In the genomic region with DNA sequence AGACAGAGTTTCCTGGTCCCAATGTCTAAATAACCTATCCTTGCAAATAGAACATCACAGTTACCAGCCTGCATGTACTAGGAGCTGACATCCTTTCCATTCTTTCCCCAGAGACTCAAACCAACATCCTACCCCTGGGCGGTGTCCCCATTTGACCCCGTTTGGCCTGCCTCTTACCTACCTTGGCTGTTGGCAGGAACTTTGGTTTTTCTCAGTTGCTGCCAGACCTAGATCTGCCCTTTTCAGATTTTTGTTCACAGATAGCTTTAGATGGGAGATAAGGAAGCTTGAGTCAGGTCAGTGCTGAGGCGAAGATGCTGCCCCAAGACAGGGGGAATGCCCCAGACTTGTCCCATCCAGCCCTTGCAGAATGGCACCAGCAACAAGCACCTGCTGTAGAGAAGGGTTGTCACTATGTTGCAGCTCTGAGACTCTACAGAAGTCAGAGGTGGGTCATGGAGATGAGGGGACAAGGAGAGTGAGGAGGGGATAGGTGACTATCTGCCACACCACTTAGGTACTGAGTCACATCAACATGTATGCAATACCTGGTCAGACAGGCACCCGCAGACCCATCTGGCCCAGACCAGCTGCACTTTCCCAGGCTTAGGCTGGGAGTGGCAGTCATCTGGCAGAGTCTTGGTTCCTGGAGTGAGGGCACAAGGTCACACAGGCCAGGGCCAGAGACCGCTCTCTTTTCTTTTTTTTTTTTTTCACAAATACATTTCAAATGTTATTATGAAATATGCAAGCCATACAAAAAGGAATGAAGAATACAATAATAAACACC, we compare ENCODE assay signal across 1 cellular context.
TF ChIP-seq lines count a peak whose summit lies in the region.

No MANE protein-coding gene starts in this region.

TF ChIP-seq in H1, 55 proteins besides CTCF, POLR2A, EP300 and RAD21:
- TF ChIP-seq POU5F1 (IDR thresholded peaks at IDR 0.05; ENCODE audit: low read depth, low read length) (no peak), JUN (IDR thresholded peaks at IDR 0.05; ENCODE audit: low read depth, low read length) (no peak), RBBP5 (IDR thresholded peaks at IDR 0.05; ENCODE audit: borderline replicate concordance, low read depth, low read length) (no peak), CEBPB (IDR thresholded peaks at IDR 0.05; ENCODE audit: low read depth, low read length) (no peak), NRF1 (IDR thresholded peaks at IDR 0.05; ENCODE audit: low read depth, low read length) (no peak), TAF1 (IDR thresholded peaks at IDR 0.05; ENCODE audit: low read depth, low read length) (no peak), SIRT6 (IDR thresholded peaks at IDR 0.05; ENCODE audit: low read length) (no peak)
TF ChIP-seq in H1: peak in this region for 0.
